Comparison of ENCODE assay signal across 1 cellular context in the genomic region with DNA sequence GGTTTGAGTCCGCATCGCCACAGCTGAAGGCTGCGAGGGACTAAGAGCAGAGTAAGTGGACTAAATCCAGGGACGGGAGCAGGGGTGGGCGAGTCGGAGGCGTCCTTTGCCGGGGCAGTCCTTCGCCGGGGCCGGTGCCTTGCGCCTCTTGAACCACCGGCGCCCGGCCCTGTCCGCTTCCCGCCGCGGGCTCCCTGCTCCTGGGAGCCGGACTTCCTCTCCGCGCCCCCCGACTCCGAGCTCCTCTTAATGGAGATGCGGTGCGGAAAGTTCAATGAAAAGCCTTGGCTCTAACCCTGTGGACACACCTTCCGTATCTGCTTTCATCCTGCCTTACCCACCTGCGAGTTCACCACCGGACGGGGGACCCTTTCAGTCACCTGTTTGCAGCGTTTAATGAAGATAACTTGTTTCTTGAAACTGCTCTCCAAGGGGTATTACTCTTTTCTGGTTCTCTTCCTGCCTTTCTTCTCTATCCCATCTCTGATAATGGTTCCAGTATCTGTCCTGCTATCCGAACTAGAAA.
TF ChIP-seq lines count a peak whose summit lies in the region.

No MANE protein-coding gene starts in this region.

TF ChIP-seq in K562, 482 proteins besides CTCF, POLR2A, EP300 and RAD21 (continued from another document and continues in another):
- TF ChIP-seq, protein P1, sequence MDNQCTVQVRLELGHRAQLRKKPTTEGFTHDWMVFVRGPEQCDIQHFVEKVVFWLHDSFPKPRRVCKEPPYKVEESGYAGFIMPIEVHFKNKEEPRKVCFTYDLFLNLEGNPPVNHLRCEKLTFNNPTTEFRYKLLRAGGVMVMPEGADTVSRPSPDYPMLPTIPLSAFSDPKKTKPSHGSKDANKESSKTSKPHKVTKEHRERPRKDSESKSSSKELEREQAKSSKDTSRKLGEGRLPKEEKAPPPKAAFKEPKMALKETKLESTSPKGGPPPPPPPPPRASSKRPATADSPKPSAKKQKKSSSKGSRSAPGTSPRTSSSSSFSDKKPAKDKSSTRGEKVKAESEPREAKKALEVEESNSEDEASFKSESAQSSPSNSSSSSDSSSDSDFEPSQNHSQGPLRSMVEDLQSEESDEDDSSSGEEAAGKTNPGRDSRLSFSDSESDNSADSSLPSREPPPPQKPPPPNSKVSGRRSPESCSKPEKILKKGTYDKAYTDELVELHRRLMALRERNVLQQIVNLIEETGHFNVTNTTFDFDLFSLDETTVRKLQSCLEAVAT (IDR thresholded peaks at IDR 0.05): peak; percentile 19 to 55; a peak in 1 of 4 replicates
- TF ChIP-seq, protein P2, sequence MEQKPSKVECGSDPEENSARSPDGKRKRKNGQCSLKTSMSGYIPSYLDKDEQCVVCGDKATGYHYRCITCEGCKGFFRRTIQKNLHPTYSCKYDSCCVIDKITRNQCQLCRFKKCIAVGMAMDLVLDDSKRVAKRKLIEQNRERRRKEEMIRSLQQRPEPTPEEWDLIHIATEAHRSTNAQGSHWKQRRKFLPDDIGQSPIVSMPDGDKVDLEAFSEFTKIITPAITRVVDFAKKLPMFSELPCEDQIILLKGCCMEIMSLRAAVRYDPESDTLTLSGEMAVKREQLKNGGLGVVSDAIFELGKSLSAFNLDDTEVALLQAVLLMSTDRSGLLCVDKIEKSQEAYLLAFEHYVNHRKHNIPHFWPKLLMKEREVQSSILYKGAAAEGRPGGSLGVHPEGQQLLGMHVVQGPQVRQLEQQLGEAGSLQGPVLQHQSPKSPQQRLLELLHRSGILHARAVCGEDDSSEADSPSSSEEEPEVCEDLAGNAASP (IDR thresholded peaks at IDR 0.05): no peak
- TF ChIP-seq, protein P3, sequence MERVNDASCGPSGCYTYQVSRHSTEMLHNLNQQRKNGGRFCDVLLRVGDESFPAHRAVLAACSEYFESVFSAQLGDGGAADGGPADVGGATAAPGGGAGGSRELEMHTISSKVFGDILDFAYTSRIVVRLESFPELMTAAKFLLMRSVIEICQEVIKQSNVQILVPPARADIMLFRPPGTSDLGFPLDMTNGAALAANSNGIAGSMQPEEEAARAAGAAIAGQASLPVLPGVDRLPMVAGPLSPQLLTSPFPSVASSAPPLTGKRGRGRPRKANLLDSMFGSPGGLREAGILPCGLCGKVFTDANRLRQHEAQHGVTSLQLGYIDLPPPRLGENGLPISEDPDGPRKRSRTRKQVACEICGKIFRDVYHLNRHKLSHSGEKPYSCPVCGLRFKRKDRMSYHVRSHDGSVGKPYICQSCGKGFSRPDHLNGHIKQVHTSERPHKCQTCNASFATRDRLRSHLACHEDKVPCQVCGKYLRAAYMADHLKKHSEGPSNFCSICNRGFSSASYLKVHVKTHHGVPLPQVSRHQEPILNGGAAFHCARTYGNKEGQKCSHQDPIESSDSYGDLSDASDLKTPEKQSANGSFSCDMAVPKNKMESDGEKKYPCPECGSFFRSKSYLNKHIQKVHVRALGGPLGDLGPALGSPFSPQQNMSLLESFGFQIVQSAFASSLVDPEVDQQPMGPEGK (CRISPR knock-in tag; IDR thresholded peaks at IDR 0.05; ENCODE audit: borderline replicate concordance): no peak
- TF ChIP-seq ZNF830 (CRISPR knock-in tag; IDR thresholded peaks at IDR 0.05) (0 out of 2 replicates have a peak, but pooled peaks have one; percentile 74), HNRNPLL (IDR thresholded peaks at IDR 0.05; ENCODE audit: low read depth, low read length, poor library complexity, severe bottlenecking) (peak; percentile 30), SIN3A (IDR thresholded peaks at IDR 0.05; ENCODE audit: borderline replicate concordance in 2 of 2, control insufficient read depth in 1 of 2, low read depth in 2 of 2, low read length in 2 of 2) (0 out of 4 replicates have a peak, but pooled peaks of 1 of the 2 experiments have one; percentile 3), CCNT2 (IDR thresholded peaks at IDR 0.05; ENCODE audit: borderline replicate concordance, extremely low read depth, insufficient read length, low read depth, low read length) (peak; percentile 54), CXXC5 (CRISPR knock-in tag; IDR thresholded peaks at IDR 0.05) (peak; percentile 7; the same call in 1 of the 2 replicates), ZNF253 (CRISPR knock-in tag; conservative IDR thresholded peaks at IDR 0.05) (no peak), RBFOX2 (IDR thresholded peaks at IDR 0.05; ENCODE audit: low read depth, low read length) (peak; percentile 49), SMAD4 (CRISPR knock-in tag; conservative IDR thresholded peaks at IDR 0.05) (0 out of 2 replicates have a peak, but pooled peaks have one; percentile 14), SRSF1 (IDR thresholded peaks at IDR 0.05; ENCODE audit: low read depth, low read length) (no peak), NELFE (IDR thresholded peaks at IDR 0.05; ENCODE audit: insufficient read depth, insufficient read length) (no peak), SMARCC2 (IDR thresholded peaks at IDR 0.05; ENCODE audit: low read depth) (no peak), KLF13 (tag; IDR thresholded peaks at IDR 0.05; ENCODE audit: borderline replicate concordance, low read depth) (peak; percentile 23; the same call in 1 of the 2 replicates), CTBP1 (IDR thresholded peaks at IDR 0.05; ENCODE audit: borderline replicate concordance) (0 out of 2 replicates have a peak, but pooled peaks have one; percentile 18), NR1H2 (CRISPR knock-in tag; IDR thresholded peaks at IDR 0.05) (0 out of 2 replicates have a peak, but pooled peaks have one; percentile 56), ETV5 (CRISPR knock-in tag; IDR thresholded peaks at IDR 0.05; ENCODE audit: low read depth) (peak; percentile 10; the same call in 1 of the 2 replicates), KAT7 (CRISPR knock-in tag; IDR thresholded peaks at IDR 0.05; ENCODE audit: borderline replicate concordance) (peak; percentile 40; the same call in 1 of the 2 replicates)
- TF ChIP-seq, protein P4, sequence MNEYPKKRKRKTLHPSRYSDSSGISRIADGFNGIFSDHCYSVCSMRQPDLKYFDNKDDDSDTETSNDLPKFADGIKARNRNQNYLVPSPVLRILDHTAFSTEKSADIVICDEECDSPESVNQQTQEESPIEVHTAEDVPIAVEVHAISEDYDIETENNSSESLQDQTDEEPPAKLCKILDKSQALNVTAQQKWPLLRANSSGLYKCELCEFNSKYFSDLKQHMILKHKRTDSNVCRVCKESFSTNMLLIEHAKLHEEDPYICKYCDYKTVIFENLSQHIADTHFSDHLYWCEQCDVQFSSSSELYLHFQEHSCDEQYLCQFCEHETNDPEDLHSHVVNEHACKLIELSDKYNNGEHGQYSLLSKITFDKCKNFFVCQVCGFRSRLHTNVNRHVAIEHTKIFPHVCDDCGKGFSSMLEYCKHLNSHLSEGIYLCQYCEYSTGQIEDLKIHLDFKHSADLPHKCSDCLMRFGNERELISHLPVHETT (CRISPR knock-in tag; conservative IDR thresholded peaks at IDR 0.05 in 1 of 2, IDR thresholded peaks at IDR 0.05 in 1 of 2): peak in 1 of 2 experiments; percentile 72; a peak in 2 of 4 replicates
- TF ChIP-seq, protein P5, sequence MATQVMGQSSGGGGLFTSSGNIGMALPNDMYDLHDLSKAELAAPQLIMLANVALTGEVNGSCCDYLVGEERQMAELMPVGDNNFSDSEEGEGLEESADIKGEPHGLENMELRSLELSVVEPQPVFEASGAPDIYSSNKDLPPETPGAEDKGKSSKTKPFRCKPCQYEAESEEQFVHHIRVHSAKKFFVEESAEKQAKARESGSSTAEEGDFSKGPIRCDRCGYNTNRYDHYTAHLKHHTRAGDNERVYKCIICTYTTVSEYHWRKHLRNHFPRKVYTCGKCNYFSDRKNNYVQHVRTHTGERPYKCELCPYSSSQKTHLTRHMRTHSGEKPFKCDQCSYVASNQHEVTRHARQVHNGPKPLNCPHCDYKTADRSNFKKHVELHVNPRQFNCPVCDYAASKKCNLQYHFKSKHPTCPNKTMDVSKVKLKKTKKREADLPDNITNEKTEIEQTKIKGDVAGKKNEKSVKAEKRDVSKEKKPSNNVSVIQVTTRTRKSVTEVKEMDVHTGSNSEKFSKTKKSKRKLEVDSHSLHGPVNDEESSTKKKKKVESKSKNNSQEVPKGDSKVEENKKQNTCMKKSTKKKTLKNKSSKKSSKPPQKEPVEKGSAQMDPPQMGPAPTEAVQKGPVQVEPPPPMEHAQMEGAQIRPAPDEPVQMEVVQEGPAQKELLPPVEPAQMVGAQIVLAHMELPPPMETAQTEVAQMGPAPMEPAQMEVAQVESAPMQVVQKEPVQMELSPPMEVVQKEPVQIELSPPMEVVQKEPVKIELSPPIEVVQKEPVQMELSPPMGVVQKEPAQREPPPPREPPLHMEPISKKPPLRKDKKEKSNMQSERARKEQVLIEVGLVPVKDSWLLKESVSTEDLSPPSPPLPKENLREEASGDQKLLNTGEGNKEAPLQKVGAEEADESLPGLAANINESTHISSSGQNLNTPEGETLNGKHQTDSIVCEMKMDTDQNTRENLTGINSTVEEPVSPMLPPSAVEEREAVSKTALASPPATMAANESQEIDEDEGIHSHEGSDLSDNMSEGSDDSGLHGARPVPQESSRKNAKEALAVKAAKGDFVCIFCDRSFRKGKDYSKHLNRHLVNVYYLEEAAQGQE (CRISPR knock-in tag; IDR thresholded peaks at IDR 0.05; ENCODE audit: low read depth): peak; percentile 85; the same call in 1 of the 2 replicates
- TF ChIP-seq, protein P6, sequence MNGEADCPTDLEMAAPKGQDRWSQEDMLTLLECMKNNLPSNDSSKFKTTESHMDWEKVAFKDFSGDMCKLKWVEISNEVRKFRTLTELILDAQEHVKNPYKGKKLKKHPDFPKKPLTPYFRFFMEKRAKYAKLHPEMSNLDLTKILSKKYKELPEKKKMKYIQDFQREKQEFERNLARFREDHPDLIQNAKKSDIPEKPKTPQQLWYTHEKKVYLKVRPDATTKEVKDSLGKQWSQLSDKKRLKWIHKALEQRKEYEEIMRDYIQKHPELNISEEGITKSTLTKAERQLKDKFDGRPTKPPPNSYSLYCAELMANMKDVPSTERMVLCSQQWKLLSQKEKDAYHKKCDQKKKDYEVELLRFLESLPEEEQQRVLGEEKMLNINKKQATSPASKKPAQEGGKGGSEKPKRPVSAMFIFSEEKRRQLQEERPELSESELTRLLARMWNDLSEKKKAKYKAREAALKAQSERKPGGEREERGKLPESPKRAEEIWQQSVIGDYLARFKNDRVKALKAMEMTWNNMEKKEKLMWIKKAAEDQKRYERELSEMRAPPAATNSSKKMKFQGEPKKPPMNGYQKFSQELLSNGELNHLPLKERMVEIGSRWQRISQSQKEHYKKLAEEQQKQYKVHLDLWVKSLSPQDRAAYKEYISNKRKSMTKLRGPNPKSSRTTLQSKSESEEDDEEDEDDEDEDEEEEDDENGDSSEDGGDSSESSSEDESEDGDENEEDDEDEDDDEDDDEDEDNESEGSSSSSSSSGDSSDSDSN (IDR thresholded peaks at IDR 0.05; ENCODE audit: borderline replicate concordance in 1 of 2, low read depth in 2 of 2, low read length in 2 of 2): peak in 1 of 2 experiments; percentile 71; a peak in 1 of 4 replicates
- TF ChIP-seq, protein P7, sequence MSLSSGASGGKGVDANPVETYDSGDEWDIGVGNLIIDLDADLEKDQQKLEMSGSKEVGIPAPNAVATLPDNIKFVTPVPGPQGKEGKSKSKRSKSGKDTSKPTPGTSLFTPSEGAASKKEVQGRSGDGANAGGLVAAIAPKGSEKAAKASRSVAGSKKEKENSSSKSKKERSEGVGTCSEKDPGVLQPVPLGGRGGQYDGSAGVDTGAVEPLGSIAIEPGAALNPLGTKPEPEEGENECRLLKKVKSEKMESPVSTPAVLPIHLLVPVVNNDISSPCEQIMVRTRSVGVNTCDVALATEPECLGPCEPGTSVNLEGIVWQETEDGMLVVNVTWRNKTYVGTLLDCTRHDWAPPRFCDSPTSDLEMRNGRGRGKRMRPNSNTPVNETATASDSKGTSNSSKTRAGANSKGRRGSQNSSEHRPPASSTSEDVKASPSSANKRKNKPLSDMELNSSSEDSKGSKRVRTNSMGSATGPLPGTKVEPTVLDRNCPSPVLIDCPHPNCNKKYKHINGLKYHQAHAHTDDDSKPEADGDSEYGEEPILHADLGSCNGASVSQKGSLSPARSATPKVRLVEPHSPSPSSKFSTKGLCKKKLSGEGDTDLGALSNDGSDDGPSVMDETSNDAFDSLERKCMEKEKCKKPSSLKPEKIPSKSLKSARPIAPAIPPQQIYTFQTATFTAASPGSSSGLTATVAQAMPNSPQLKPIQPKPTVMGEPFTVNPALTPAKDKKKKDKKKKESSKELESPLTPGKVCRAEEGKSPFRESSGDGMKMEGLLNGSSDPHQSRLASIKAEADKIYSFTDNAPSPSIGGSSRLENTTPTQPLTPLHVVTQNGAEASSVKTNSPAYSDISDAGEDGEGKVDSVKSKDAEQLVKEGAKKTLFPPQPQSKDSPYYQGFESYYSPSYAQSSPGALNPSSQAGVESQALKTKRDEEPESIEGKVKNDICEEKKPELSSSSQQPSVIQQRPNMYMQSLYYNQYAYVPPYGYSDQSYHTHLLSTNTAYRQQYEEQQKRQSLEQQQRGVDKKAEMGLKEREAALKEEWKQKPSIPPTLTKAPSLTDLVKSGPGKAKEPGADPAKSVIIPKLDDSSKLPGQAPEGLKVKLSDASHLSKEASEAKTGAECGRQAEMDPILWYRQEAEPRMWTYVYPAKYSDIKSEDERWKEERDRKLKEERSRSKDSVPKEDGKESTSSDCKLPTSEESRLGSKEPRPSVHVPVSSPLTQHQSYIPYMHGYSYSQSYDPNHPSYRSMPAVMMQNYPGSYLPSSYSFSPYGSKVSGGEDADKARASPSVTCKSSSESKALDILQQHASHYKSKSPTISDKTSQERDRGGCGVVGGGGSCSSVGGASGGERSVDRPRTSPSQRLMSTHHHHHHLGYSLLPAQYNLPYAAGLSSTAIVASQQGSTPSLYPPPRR (CRISPR knock-in tag; IDR thresholded peaks at IDR 0.05; ENCODE audit: borderline replicate concordance): no peak
- TF ChIP-seq, protein P8, sequence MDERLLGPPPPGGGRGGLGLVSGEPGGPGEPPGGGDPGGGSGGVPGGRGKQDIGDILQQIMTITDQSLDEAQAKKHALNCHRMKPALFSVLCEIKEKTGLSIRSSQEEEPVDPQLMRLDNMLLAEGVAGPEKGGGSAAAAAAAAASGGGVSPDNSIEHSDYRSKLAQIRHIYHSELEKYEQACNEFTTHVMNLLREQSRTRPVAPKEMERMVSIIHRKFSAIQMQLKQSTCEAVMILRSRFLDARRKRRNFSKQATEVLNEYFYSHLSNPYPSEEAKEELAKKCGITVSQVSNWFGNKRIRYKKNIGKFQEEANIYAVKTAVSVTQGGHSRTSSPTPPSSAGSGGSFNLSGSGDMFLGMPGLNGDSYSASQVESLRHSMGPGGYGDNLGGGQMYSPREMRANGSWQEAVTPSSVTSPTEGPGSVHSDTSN (CRISPR knock-in tag; IDR thresholded peaks at IDR 0.05; ENCODE audit: low read depth): no peak
- TF ChIP-seq, protein P8 (tag; conservative IDR thresholded peaks at IDR 0.05; ENCODE audit: low read depth): no peak
- TF ChIP-seq, protein P9, sequence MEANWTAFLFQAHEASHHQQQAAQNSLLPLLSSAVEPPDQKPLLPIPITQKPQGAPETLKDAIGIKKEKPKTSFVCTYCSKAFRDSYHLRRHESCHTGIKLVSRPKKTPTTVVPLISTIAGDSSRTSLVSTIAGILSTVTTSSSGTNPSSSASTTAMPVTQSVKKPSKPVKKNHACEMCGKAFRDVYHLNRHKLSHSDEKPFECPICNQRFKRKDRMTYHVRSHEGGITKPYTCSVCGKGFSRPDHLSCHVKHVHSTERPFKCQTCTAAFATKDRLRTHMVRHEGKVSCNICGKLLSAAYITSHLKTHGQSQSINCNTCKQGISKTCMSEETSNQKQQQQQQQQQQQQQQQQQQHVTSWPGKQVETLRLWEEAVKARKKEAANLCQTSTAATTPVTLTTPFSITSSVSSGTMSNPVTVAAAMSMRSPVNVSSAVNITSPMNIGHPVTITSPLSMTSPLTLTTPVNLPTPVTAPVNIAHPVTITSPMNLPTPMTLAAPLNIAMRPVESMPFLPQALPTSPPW (CRISPR knock-in tag; IDR thresholded peaks at IDR 0.05): no peak
